In genomic region chr22:21102659-21103267, GRCh38 we compare ENCODE assay signal across 1 cellular context.
TF ChIP-seq lines count a peak whose summit lies in the region.

No MANE protein-coding gene starts in this region.

TF ChIP-seq in K562, 482 proteins besides CTCF, POLR2A, EP300 and RAD21 (continued from another document):
- TF ChIP-seq FOXO4 (CRISPR knock-in tag; IDR thresholded peaks at IDR 0.05): no peak
- peak; percentile 45; the same call in 1 of the 2 replicates for TF ChIP-seq CGGBP1 (CRISPR knock-in tag; IDR thresholded peaks at IDR 0.05)
- TF ChIP-seq RAD51 (IDR thresholded peaks at IDR 0.05; ENCODE audit: borderline replicate concordance, low read depth): no peak
- TF ChIP-seq MYC (IDR thresholded peaks at IDR 0.05; ENCODE audit: low read depth, low read length): peak; percentile 98
- peak; percentile 92 for TF ChIP-seq MYC (CRISPR knock-in tag; IDR thresholded peaks at IDR 0.05; ENCODE audit: borderline replicate concordance, low read depth)
- TF ChIP-seq E2F5 (CRISPR knock-in tag; IDR thresholded peaks at IDR 0.05): peak; percentile 78; the same call in 1 of the 2 replicates
- TF ChIP-seq ZNF263 (CRISPR knock-in tag; IDR thresholded peaks at IDR 0.05; ENCODE audit: borderline replicate concordance): peak; percentile 75; the same call in 1 of the 2 replicates
- TF ChIP-seq IRF2 (CRISPR knock-in tag; IDR thresholded peaks at IDR 0.05): no peak
- peak; percentile 85 for TF ChIP-seq ZBTB7A (IDR thresholded peaks at IDR 0.05; ENCODE audit: borderline replicate concordance, control insufficient read depth, low read depth, low read length)
- no peak for TF ChIP-seq MAFG (tag; conservative IDR thresholded peaks at IDR 0.05)
- 0 out of 4 replicates have a peak, but pooled peaks of 1 of the 2 experiments have one; percentile 53 for TF ChIP-seq TBL1XR1 (IDR thresholded peaks at IDR 0.05; ENCODE audit: low read length in 2 of 2)
- TF ChIP-seq SMARCA5 (IDR thresholded peaks at IDR 0.05): no peak
- TF ChIP-seq NR2C2 (CRISPR knock-in tag; IDR thresholded peaks at IDR 0.05): peak; percentile 84
- TF ChIP-seq NR2C2 (tag; IDR thresholded peaks at IDR 0.05): no peak
- no peak for TF ChIP-seq ZBTB40 (IDR thresholded peaks at IDR 0.05)
- TF ChIP-seq ZBTB40 (CRISPR knock-in tag; IDR thresholded peaks at IDR 0.05): no peak
- TF ChIP-seq SP1 (CRISPR knock-in tag; IDR thresholded peaks at IDR 0.05): peak; percentile 77
- TF ChIP-seq ZBTB17 (CRISPR knock-in tag; IDR thresholded peaks at IDR 0.05): peak; percentile 65; the same call in 1 of the 2 replicates
- no peak for TF ChIP-seq SAFB2 (IDR thresholded peaks at IDR 0.05; ENCODE audit: borderline replicate concordance, low read depth, low read length, severe bottlenecking)
- TF ChIP-seq ZNF143 (CRISPR knock-in tag; IDR thresholded peaks at IDR 0.05): peak; percentile 28; the same call in 1 of the 2 replicates
- peak; percentile 28; the same call in 1 of the 2 replicates for TF ChIP-seq NR2F6 (CRISPR knock-in tag; IDR thresholded peaks at IDR 0.05)
- peak; percentile 73 for TF ChIP-seq SMAD4 (CRISPR knock-in tag; conservative IDR thresholded peaks at IDR 0.05)
- peak; percentile 84 for TF ChIP-seq CTCFL (IDR thresholded peaks at IDR 0.05; ENCODE audit: borderline replicate concordance, insufficient read depth, low read depth, low read length, poor library complexity, severe bottlenecking)
- peak; percentile 23; the same call in 1 of the 2 replicates for TF ChIP-seq DMBX1 (CRISPR knock-in tag; IDR thresholded peaks at IDR 0.05; ENCODE audit: borderline replicate concordance)
- no peak for TF ChIP-seq ZNF253 (CRISPR knock-in tag; conservative IDR thresholded peaks at IDR 0.05)
- no peak for TF ChIP-seq ZC3H8 (IDR thresholded peaks at IDR 0.05)
- no peak for TF ChIP-seq SREBF1 (IDR thresholded peaks at IDR 0.05; ENCODE audit: borderline replicate concordance, low read depth, low read length)
- TF ChIP-seq ZNF589 (CRISPR knock-in tag; IDR thresholded peaks at IDR 0.05; ENCODE audit: low read depth): peak; percentile 78; the same call in 1 of the 2 replicates
- no peak for TF ChIP-seq TARDBP (IDR thresholded peaks at IDR 0.05)
- TF ChIP-seq ZNF311 (CRISPR knock-in tag; IDR thresholded peaks at IDR 0.05): no peak
- peak; percentile 100 for TF ChIP-seq JUND (IDR thresholded peaks at IDR 0.05; ENCODE audit: borderline replicate concordance, low read depth, low read length)
- TF ChIP-seq JUND (tag; IDR thresholded peaks at IDR 0.05; ENCODE audit: borderline replicate concordance, low read depth, low read length): no peak
